ENCODE assay signal across 1 cellular context in the genomic region with DNA sequence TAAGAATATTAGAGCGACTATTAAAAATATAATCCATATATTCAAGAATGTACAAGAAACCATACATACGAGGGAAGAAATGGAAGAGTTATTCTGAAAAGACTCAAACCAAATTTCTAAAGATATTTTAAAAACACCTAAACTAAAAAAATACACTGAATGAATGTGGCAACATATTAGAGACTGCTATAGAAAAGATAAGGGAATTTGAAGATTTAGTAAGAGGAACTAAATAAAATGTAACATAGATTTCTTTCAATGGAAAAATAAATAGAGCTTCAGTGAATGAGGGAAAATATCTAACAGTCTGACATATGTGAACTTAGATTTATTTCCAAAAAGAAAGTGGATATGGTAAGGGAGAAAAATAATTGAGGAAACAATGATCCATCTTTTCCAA.
TF ChIP-seq lines count a peak whose summit lies in the region.

No MANE protein-coding gene starts in this region.

TF ChIP-seq in SK-N-SH, 30 proteins besides CTCF, POLR2A, EP300 and RAD21 (continued from another document):
- TF ChIP-seq, protein P1, sequence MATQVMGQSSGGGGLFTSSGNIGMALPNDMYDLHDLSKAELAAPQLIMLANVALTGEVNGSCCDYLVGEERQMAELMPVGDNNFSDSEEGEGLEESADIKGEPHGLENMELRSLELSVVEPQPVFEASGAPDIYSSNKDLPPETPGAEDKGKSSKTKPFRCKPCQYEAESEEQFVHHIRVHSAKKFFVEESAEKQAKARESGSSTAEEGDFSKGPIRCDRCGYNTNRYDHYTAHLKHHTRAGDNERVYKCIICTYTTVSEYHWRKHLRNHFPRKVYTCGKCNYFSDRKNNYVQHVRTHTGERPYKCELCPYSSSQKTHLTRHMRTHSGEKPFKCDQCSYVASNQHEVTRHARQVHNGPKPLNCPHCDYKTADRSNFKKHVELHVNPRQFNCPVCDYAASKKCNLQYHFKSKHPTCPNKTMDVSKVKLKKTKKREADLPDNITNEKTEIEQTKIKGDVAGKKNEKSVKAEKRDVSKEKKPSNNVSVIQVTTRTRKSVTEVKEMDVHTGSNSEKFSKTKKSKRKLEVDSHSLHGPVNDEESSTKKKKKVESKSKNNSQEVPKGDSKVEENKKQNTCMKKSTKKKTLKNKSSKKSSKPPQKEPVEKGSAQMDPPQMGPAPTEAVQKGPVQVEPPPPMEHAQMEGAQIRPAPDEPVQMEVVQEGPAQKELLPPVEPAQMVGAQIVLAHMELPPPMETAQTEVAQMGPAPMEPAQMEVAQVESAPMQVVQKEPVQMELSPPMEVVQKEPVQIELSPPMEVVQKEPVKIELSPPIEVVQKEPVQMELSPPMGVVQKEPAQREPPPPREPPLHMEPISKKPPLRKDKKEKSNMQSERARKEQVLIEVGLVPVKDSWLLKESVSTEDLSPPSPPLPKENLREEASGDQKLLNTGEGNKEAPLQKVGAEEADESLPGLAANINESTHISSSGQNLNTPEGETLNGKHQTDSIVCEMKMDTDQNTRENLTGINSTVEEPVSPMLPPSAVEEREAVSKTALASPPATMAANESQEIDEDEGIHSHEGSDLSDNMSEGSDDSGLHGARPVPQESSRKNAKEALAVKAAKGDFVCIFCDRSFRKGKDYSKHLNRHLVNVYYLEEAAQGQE (IDR thresholded peaks at IDR 0.05; ENCODE audit: low read depth, low read length) = no peak
- TF ChIP-seq GATA2 (CRISPR knock-in tag; IDR thresholded peaks at IDR 0.05) = no peak
- no peak for TF ChIP-seq GABPA (IDR thresholded peaks at IDR 0.05; ENCODE audit: low read depth)
- TF ChIP-seq, protein P2, sequence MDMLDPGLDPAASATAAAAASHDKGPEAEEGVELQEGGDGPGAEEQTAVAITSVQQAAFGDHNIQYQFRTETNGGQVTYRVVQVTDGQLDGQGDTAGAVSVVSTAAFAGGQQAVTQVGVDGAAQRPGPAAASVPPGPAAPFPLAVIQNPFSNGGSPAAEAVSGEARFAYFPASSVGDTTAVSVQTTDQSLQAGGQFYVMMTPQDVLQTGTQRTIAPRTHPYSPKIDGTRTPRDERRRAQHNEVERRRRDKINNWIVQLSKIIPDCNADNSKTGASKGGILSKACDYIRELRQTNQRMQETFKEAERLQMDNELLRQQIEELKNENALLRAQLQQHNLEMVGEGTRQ (IDR thresholded peaks at IDR 0.05; ENCODE audit: borderline replicate concordance, low read depth, low read length) = no peak
- no peak for TF ChIP-seq FOXM1 (IDR thresholded peaks at IDR 0.05; ENCODE audit: low read depth)
- no peak for TF ChIP-seq TAF1 (IDR thresholded peaks at IDR 0.05; ENCODE audit: borderline replicate concordance, low read depth, low read length)
- TF ChIP-seq, protein P3, sequence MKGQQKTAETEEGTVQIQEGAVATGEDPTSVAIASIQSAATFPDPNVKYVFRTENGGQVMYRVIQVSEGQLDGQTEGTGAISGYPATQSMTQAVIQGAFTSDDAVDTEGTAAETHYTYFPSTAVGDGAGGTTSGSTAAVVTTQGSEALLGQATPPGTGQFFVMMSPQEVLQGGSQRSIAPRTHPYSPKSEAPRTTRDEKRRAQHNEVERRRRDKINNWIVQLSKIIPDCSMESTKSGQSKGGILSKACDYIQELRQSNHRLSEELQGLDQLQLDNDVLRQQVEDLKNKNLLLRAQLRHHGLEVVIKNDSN (IDR thresholded peaks at IDR 0.05; ENCODE audit: borderline replicate concordance, low read depth) = no peak
- TF ChIP-seq RFX5 (IDR thresholded peaks at IDR 0.05; ENCODE audit: low read length) = no peak
- TF ChIP-seq NFIC (IDR thresholded peaks at IDR 0.05; ENCODE audit: borderline replicate concordance) = no peak
- no peak for TF ChIP-seq ELF1 (IDR thresholded peaks at IDR 0.05)
- TF ChIP-seq, protein P4, sequence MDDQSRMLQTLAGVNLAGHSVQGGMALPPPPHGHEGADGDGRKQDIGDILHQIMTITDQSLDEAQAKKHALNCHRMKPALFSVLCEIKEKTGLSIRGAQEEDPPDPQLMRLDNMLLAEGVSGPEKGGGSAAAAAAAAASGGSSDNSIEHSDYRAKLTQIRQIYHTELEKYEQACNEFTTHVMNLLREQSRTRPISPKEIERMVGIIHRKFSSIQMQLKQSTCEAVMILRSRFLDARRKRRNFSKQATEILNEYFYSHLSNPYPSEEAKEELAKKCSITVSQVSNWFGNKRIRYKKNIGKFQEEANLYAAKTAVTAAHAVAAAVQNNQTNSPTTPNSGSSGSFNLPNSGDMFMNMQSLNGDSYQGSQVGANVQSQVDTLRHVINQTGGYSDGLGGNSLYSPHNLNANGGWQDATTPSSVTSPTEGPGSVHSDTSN (IDR thresholded peaks at IDR 0.05) = no peak
- TF ChIP-seq RXRA (IDR thresholded peaks at IDR 0.05; ENCODE audit: borderline replicate concordance, low read depth) = no peak
